In the genomic region with DNA sequence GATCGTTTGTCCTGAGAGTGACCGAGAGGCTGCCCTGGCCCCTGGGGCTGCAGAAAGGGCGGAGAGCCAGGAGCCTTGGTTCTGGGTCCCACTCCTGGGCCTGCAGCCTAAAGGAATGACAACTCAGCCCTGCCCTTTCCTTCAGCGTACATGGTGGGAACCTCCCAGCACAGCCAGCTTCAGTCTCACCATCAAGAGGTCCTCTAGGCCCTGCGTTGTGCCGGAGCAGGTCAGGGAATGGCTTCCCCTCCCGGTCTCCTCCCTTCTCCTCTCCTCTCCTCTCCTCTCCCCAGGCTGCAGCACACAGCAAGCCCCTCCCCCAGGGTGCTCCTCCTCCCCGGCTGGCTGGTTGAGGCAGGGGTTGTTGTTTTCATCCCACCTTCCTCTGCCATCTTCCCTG, we compare ENCODE assay signal across 27 cellular contexts. TPM values are rescaled to one million over a fixed set of nuclear protein-coding genes. Genes with fewer than 3 reads are reported as not detected.
"Had no signal": no experiment of that assay in that cellular context is flagged by ENCODE, and none has a peak within 500 bp of the region (broad histone marks: within the 10 kb centered on the region; RNA-seq: fewer than 3 reads in every experiment).

No MANE protein-coding gene starts in this region.

- H3K27ac Mint-ChIP-seq: immature natural killer cell; naive thymus-derived CD4-positive, alpha-beta T cell; stimulated activated effector memory CD8-positive, alpha-beta T cell treated with anti-CD3 and anti-CD28 coated beads, Interleukin-12 subunit alpha, Interleukin-12 subunit beta, amount 100 ng/mL, for 72 hours; type B pancreatic cell had no signal

- H3K4me3 ChIP-seq: colonic mucosa, heart left ventricle, lung, pancreas, prostate gland, right lobe of liver, suprapubic skin, thyroid gland, uterus had no signal

- H3K4me3 Mint-ChIP-seq: immature natural killer cell; naive thymus-derived CD4-positive, alpha-beta T cell; neural crest cell; stimulated activated effector memory CD8-positive, alpha-beta T cell treated with anti-CD3 and anti-CD28 coated beads, Interleukin-12 subunit alpha, Interleukin-12 subunit beta, amount 100 ng/mL, for 72 hours; type B pancreatic cell had no signal

- H3K4me1 ChIP-seq: colonic mucosa, heart left ventricle, pancreas, prostate gland, right lobe of liver, suprapubic skin, thyroid gland, uterus had no signal

- H3K27ac ChIP-seq: colonic mucosa, heart left ventricle, pancreas, prostate gland, right lobe of liver, suprapubic skin, thyroid gland, uterus had no signal

- H3K27me3 ChIP-seq: colonic mucosa, right lobe of liver, thyroid gland, uterus had no signal

- ATAC-seq: heart left ventricle; left cardiac atrium; left ventricle myocardium superior; naive thymus-derived CD4-positive, alpha-beta T cell; pancreas; right lobe of liver; stimulated activated effector memory CD8-positive, alpha-beta T cell treated with anti-CD3 and anti-CD28 coated beads, Interleukin-12 subunit alpha, Interleukin-12 subunit beta, amount 100 ng/mL, for 72 hours; stimulated activated naive CD8-positive, alpha-beta T cell treated with anti-CD3 and anti-CD28 coated beads, Interleukin-15, Interleukin-2, amounts not matched to agents 100 U/mL and 50 U/mL, for 24 hours had no signal

- H3K36me3 Mint-ChIP-seq: immature natural killer cell; naive thymus-derived CD4-positive, alpha-beta T cell; stimulated activated effector memory CD8-positive, alpha-beta T cell treated with anti-CD3 and anti-CD28 coated beads, Interleukin-12 subunit alpha, Interleukin-12 subunit beta, amount 100 ng/mL, for 72 hours; type B pancreatic cell had no signal

- H3K4me1 Mint-ChIP-seq: immature natural killer cell; stimulated activated effector memory CD8-positive, alpha-beta T cell treated with anti-CD3 and anti-CD28 coated beads, Interleukin-12 subunit alpha, Interleukin-12 subunit beta, amount 100 ng/mL, for 72 hours had no signal

- DNase-seq: colonic mucosa; dermis blood vessel endothelial cell; effector CD4-positive, alpha-beta T cell; heart left ventricle; hippocampal formation; immature natural killer cell; kidney; left cardiac atrium; left ventricle myocardium superior; mesenchymal stem cell; naive thymus-derived CD4-positive, alpha-beta T cell; occipital lobe; pancreas; right lobe of liver; stimulated activated CD4-positive, alpha-beta T cell treated with anti-CD3 and anti-CD28 coated beads, Interleukin-4, amount 100 ng/mL, for 1 hour; stimulated activated CD8-positive, alpha-beta memory T cell treated with anti-CD3 and anti-CD28 coated beads, Interleukin-4, amount 100 ng/mL, for 48 hours; stimulated activated naive CD8-positive, alpha-beta T cell treated with anti-CD3 and anti-CD28 coated beads, Interleukin-15, Interleukin-2, amounts not matched to agents 100 U/mL and 50 U/mL, for 24 hours; thyroid gland; uterus had no signal

- H3K9me3 Mint-ChIP-seq: immature natural killer cell, type B pancreatic cell had no signal

- H3K9me3 ChIP-seq: colonic mucosa, pancreas, prostate gland, right lobe of liver, suprapubic skin, thyroid gland, uterus had no signal

- H3K36me3 ChIP-seq: colonic mucosa, heart left ventricle, pancreas, prostate gland, right lobe of liver, suprapubic skin, thyroid gland, uterus had no signal

RNA-seq across cellular contexts. Expression of a gene that starts 44.6 kb away (rescaled TPM):
- total RNA-seq: dermis blood vessel endothelial cell; fibroblast of lung; glomerular endothelial cell; heart left ventricle; left cardiac atrium; left ventricle myocardium superior; naive thymus-derived CD4-positive, alpha-beta T cell; right lobe of liver; suprapubic skin had no signal
- polyA plus RNA-seq: fibroblast of lung; heart left ventricle; immature natural killer cell; naive thymus-derived CD4-positive, alpha-beta T cell had no signal
